18 cellular contexts compared by ENCODE assay signal in the genomic region with DNA sequence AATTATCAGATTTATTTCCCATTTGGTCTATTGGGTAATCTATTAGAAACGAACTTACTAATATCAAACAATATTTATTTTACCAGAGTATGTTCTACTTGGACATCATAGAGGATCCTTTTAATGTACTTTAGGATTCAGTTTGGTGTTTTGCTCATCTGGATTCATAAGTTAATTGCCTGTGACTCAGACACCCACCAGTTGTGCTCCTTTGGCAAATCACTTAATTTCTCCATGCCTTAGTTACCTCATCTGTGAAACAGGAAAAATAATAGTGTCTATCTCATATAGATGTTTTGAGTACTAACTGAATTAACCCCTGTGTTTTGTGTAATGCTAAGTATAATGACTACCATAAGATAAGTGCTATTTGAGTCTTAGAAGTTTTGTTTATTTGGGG.
"Had no signal": no experiment of that assay in that cellular context is flagged by ENCODE, and none has a peak within 500 bp of the region (broad histone marks: within the 10 kb centered on the region; RNA-seq: fewer than 3 reads in every experiment).

No MANE protein-coding gene starts in this region.

- DNase-seq: effector memory CD4-positive, alpha-beta T cell; esophagus squamous epithelium; foreskin melanocyte; head of caudate nucleus; kidney; left cardiac atrium; left ventricle myocardium inferior; lower lobe of right lung; natural killer cell; stimulated activated CD4-positive, alpha-beta T cell treated with anti-CD3 and anti-CD28 coated beads, Interleukin-2, amount 100 ng/mL, for 24 hours; stimulated activated CD4-positive, alpha-beta T cell treated with anti-CD3 and anti-CD28 coated beads, Interleukin-4, amount 100 ng/mL, for 4 hours; stimulated activated naive CD4-positive, alpha-beta T cell; stomach; substantia nigra; transverse colon had no signal

- H3K36me3 ChIP-seq: esophagus squamous epithelium, lower lobe of right lung, thoracic aorta, transverse colon had no signal

- H3K4me3 ChIP-seq: esophagus squamous epithelium, hepatocyte, left ventricle myocardium inferior, lower lobe of right lung, skin epidermis, stomach, thoracic aorta, transverse colon had no signal

- H3K27me3 ChIP-seq: esophagus squamous epithelium, hepatocyte, stomach, transverse colon had no signal
